24 cellular contexts compared by ENCODE assay signal in the genomic region with DNA sequence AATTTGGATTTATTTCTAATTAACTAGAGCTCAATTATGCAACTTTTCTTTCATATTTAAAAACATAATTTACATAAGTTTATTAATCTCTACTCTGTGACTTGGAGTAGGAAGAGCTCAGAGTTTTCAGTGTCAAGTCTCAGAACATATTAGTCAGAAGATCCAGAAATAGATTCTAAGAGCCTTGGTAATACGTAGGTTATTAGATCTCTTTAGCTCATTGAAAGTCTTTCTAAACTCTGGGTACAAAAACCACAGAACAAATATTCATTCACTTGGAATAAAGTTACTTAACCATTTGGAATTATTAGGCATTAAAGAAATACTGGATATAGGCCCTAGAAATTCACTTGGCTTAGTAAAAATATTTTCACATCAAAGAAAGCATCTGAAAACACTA. TPM values are rescaled to one million over a fixed set of nuclear protein-coding genes. Genes with fewer than 3 reads are reported as not detected.
"Had no signal": no experiment of that assay in that cellular context is flagged by ENCODE, and none has a peak within 500 bp of the region (broad histone marks: within the 10 kb centered on the region; RNA-seq: fewer than 3 reads in every experiment).

No MANE protein-coding gene starts in this region.

- H3K4me1 ChIP-seq: left ventricle myocardium inferior, lower lobe of right lung, suprapubic skin, thyroid gland, upper lobe of left lung, uterus had no signal

- H3K9me3 ChIP-seq: left ventricle myocardium inferior, lower lobe of right lung, neutrophil, suprapubic skin, thyroid gland, upper lobe of left lung, uterus had no signal

- H3K27ac ChIP-seq: coronary artery, left ventricle myocardium inferior, lower lobe of right lung, neutrophil, suprapubic skin, thyroid gland, upper lobe of left lung, uterus had no signal

- H3K36me3 ChIP-seq: uterus had no signal

- H3K9me3 Mint-ChIP-seq: immature natural killer cell; stimulated activated effector memory CD8-positive, alpha-beta T cell treated with anti-CD3 and anti-CD28 coated beads, Interleukin-12 subunit alpha, Interleukin-12 subunit beta, amount 100 ng/mL, for 72 hours had no signal

- H3K4me3 Mint-ChIP-seq: immature natural killer cell; naive thymus-derived CD8-positive, alpha-beta T cell; stimulated activated effector memory CD8-positive, alpha-beta T cell treated with anti-CD3 and anti-CD28 coated beads, Interleukin-12 subunit alpha, Interleukin-12 subunit beta, amount 100 ng/mL, for 72 hours had no signal

- H3K4me3 ChIP-seq: coronary artery, left ventricle myocardium inferior, lower lobe of right lung, suprapubic skin, thyroid gland, upper lobe of left lung, uterus had no signal

- H3K27me3 ChIP-seq: neutrophil, suprapubic skin, thyroid gland, upper lobe of left lung, uterus had no signal

- DNase-seq: effector CD4-positive, alpha-beta T cell; glutamatergic neuron; immature natural killer cell; kidney; left cardiac atrium; left ventricle myocardium inferior; lower lobe of right lung; mesenchymal stem cell; naive thymus-derived CD8-positive, alpha-beta T cell; posterior cingulate gyrus; right cardiac atrium; stimulated activated CD4-positive, alpha-beta T cell treated with anti-CD3 and anti-CD28 coated beads, Interleukin-4, amount 100 ng/mL, for 1 hour; stimulated activated CD8-positive, alpha-beta memory T cell treated with anti-CD3 and anti-CD28 coated beads, Interleukin-4, amount 100 ng/mL, for 48 hours; stimulated activated naive CD8-positive, alpha-beta T cell treated with anti-CD3 and anti-CD28 coated beads, Interleukin-15, Interleukin-2, amounts not matched to agents 100 U/mL and 50 U/mL, for 24 hours; thyroid gland; upper lobe of left lung; uterus had no signal

- H3K27me3 Mint-ChIP-seq: naive thymus-derived CD8-positive, alpha-beta T cell had no signal

RNA-seq across cellular contexts. Expression of a gene that starts 49.2 kb away (rescaled TPM):
- total RNA-seq: dermis microvascular lymphatic vessel endothelial cell, frontal cortex, kidney had no signal
- polyA plus RNA-seq: immature natural killer cell, neural cell had no signal
